Comparison of ENCODE assay signal across 8 cellular contexts in the genomic region with DNA sequence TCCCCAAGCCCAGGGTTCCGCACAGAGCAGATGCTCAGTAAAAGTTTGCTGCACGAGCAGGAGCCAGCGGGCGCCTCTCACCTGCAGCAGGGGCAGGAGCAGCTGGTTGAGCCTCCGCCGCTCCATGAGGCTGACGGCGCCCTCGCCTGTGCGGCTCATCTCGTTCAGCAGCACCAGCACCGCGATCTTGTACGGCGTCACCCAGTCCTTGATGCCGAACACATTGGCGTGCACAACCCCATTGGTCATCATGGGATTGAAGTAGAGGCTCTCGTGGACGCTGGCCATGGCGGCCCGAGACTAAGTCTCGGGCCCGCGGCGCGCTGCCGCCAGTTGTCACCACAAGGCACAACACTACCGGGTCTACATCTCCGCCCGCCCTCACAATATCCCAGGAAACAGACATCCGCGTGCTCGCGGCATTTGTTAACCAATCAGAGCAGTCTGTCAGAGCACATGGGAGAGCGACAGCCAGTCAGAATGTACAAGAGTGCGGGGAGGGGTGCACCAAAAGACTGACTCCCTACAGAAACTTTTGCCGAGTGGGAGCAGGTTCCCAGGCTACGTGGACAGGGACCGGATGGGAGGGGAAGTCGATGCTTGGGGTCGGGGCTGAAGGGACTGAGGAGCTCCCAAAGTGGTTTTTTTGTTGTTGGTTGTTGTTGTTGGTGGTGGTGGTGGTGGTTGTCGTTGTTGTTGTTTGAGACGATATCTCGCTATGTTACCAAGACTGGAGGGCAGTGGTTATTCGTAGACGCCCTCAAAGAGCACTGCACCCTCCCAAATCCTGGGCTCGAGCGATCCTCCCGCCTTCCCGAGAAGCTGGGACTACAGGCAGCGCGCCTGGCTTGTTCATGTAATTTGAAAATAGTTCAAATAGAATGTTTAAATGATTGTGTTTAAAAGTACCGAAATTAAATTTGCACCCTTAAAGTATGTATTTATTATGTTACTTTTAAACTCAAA. TPM values are rescaled to one million over a fixed set of nuclear protein-coding genes. Genes with fewer than 3 reads are reported as not detected.
DNase-seq lines count a peak whose midpoint lies in the region; ATAC-seq and TF ChIP-seq lines count a peak whose summit lies in the region.

ANAPC5 (minus strand) TSS at position 359 of the 966 bp plus-strand sequence; CDS start at position 288, 71 bp downstream.

- CTCF ChIA-PET in CD8-positive, alpha-beta memory T cell (lab: Charles Lee) = interaction anchor here (0.7 to 1.2 kb wide), 3 partner anchors 16 to 91 kb away, joined by 4 to 5 read pairs (median 5); partner anchors contain the start of gene RNF34

- H3K9me3 ChIP-seq in CD8-positive, alpha-beta memory T cell (ENCODE audit: low read length) = no peaks in the 10 kb centered on the region
- H3K9me3 ChIP-seq in lower lobe of right lung = no peaks in the 10 kb centered on the region

- peaks cover 25% of the 10 kb centered on the region for H3K4me1 ChIP-seq in CD8-positive, alpha-beta memory T cell (ENCODE audit: insufficient read depth, low read length)
- peaks cover 30% of the 10 kb centered on the region for H3K4me1 ChIP-seq in lower lobe of right lung

- H3K27ac Mint-ChIP-seq in CD8-positive, alpha-beta memory T cell = peak within 1 kb of the TSS; percentile 76 to 98 (median 96)

- H3K27me3 Mint-ChIP-seq in CD8-positive, alpha-beta memory T cell = peaks cover 0 to 8% of the 10 kb centered on the region in 2 donors

- peak within 1 kb of the TSS; percentile 86 for H3K27ac ChIP-seq in CD8-positive, alpha-beta memory T cell (ENCODE audit: low read depth, low read length)
- peak within 1 kb of the TSS; percentile 95 for H3K27ac ChIP-seq in lower lobe of right lung

- DNase-seq in CD8-positive, alpha-beta memory T cell = peak; percentile 80 to 92 (median 90)
- DNase-seq in HS-27A (ENCODE audit: low read depth) (peak; percentile 96), NK-92 (lab: John Stamatoyannopoulos, UW; ENCODE audit: unreplicated experiment) (peak; percentile 50), lower lobe of right lung (peak; percentile 95)
- DNase-seq in activated CD8-positive, alpha-beta memory T cell treated with anti-CD3 and anti-CD28 coated beads for 1 hour (ENCODE audit: extremely low read depth in 1 of 2, low read depth in 1 of 2) = peak; percentile 73 to 84
- DNase-seq in effector CD4-positive, alpha-beta T cell = peak; percentile 86
- DNase-seq in stimulated activated CD4-positive, alpha-beta T cell treated with anti-CD3 and anti-CD28 coated beads, TNF-alpha, amount 100 ng/mL, for 24 hours (ENCODE audit: low read depth in 3 of 3) = peak; percentile 80 to 91 (median 89)

- peaks cover 0 to 18% (median 2%) of the 10 kb centered on the region in 3 donors for H3K36me3 Mint-ChIP-seq in CD8-positive, alpha-beta memory T cell

- POLR2A ChIA-PET in CD8-positive, alpha-beta memory T cell (lab: Charles Lee) = interaction anchor here (0.5 to 2.0 kb wide), 5 partner anchors 48 to 856 kb away, joined by 3 to 24 read pairs (median 3); partner anchors contain the start of genes DYNLL1 and RNF34

- peak within 1 kb of the TSS; percentile 86 for H3K4me3 ChIP-seq in CD8-positive, alpha-beta memory T cell (ENCODE audit: low read length)
- H3K4me3 ChIP-seq in lower lobe of right lung = peak within 1 kb of the TSS; percentile 97

- intact Hi-C loops in lower lobe of right lung (cut with DNase I) = no loop called here

- no peaks in the 10 kb centered on the region for H3K9me3 Mint-ChIP-seq in CD8-positive, alpha-beta memory T cell

- no peaks in the 10 kb centered on the region for H3K27me3 ChIP-seq in CD8-positive, alpha-beta memory T cell (ENCODE audit: insufficient read depth, low read length, poor library complexity, severe bottlenecking)
- H3K27me3 ChIP-seq in lower lobe of right lung (ENCODE audit: low read depth) = no peaks in the 10 kb centered on the region

- TF ChIP-seq CTCF in lower lobe of right lung (IDR thresholded peaks at IDR 0.05) = no peak

- H3K36me3 ChIP-seq in CD8-positive, alpha-beta memory T cell (ENCODE audit: insufficient read depth, low read length) = peaks cover 2% of the 10 kb centered on the region
- peaks cover 4% of the 10 kb centered on the region for H3K36me3 ChIP-seq in lower lobe of right lung

- peak within 1 kb of the TSS; percentile 86 to 97 (median 94) for H3K4me3 Mint-ChIP-seq in CD8-positive, alpha-beta memory T cell

- peaks cover 31 to 53% (median 42%) of the 10 kb centered on the region in 3 donors for H3K4me1 Mint-ChIP-seq in CD8-positive, alpha-beta memory T cell

- ATAC-seq in GM19467 (IDR thresholded peaks at IDR 0.05; ENCODE audit: unreplicated experiment) (peak; percentile 95), lower lobe of right lung (peak; percentile 100)

RNA-seq across cellular contexts. Expression of gene ANAPC5, which starts in this region (rescaled TPM):
- total RNA-seq in CD8-positive, alpha-beta memory T cell = 100 to 1,000 TPM; 133 TPM
- 148 TPM for polyA plus RNA-seq in CD8-positive, alpha-beta memory T cell
- 79.7 TPM for total RNA-seq in lower lobe of right lung

Comparison
In these comparisons a context has a peak if more than half of its experiments do, and no peak if none do; other contexts are left out.
1. Peak in every context shown above with its lines: DNase-seq, ATAC-seq, H3K4me3 ChIP-seq and H3K27ac ChIP-seq.